ENCODE assay signal across 1 cellular context in genomic region chr4:42425146-42426065, GRCh38.
TF ChIP-seq lines count a peak whose summit lies in the region.

No MANE protein-coding gene starts in this region.

TF ChIP-seq in HepG2, 621 proteins besides CTCF, POLR2A, EP300 and RAD21 (continued from another document):
- TF ChIP-seq, protein P1, sequence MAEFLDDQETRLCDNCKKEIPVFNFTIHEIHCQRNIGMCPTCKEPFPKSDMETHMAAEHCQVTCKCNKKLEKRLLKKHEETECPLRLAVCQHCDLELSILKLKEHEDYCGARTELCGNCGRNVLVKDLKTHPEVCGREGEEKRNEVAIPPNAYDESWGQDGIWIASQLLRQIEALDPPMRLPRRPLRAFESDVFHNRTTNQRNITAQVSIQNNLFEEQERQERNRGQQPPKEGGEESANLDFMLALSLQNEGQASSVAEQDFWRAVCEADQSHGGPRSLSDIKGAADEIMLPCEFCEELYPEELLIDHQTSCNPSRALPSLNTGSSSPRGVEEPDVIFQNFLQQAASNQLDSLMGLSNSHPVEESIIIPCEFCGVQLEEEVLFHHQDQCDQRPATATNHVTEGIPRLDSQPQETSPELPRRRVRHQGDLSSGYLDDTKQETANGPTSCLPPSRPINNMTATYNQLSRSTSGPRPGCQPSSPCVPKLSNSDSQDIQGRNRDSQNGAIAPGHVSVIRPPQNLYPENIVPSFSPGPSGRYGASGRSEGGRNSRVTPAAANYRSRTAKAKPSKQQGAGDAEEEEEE (CRISPR knock-in tag; IDR thresholded peaks at IDR 0.05; ENCODE audit: borderline replicate concordance) = no peak
- TF ChIP-seq, protein P2, sequence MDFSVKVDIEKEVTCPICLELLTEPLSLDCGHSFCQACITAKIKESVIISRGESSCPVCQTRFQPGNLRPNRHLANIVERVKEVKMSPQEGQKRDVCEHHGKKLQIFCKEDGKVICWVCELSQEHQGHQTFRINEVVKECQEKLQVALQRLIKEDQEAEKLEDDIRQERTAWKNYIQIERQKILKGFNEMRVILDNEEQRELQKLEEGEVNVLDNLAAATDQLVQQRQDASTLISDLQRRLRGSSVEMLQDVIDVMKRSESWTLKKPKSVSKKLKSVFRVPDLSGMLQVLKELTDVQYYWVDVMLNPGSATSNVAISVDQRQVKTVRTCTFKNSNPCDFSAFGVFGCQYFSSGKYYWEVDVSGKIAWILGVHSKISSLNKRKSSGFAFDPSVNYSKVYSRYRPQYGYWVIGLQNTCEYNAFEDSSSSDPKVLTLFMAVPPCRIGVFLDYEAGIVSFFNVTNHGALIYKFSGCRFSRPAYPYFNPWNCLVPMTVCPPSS (IDR thresholded peaks at IDR 0.05) = no peak
- TF ChIP-seq SNAPC5 (CRISPR knock-in tag; IDR thresholded peaks at IDR 0.05; ENCODE audit: borderline replicate concordance) (no peak), SMARCE1 (IDR thresholded peaks at IDR 0.05; ENCODE audit: borderline replicate concordance) (no peak), SUZ12 (IDR thresholded peaks at IDR 0.05; ENCODE audit: low read depth, low read length) (no peak), SRSF9 (IDR thresholded peaks at IDR 0.05; ENCODE audit: borderline replicate concordance, insufficient read depth, low read depth, low read length, poor library complexity, severe bottlenecking) (no peak), HES4 (CRISPR knock-in tag; IDR thresholded peaks at IDR 0.05; ENCODE audit: borderline replicate concordance) (no peak), DPF2 (CRISPR knock-in tag; IDR thresholded peaks at IDR 0.05; ENCODE audit: borderline replicate concordance, low read depth) (no peak), ZNF7 (CRISPR knock-in tag; IDR thresholded peaks at IDR 0.05) (no peak)
- TF ChIP-seq, protein P3, sequence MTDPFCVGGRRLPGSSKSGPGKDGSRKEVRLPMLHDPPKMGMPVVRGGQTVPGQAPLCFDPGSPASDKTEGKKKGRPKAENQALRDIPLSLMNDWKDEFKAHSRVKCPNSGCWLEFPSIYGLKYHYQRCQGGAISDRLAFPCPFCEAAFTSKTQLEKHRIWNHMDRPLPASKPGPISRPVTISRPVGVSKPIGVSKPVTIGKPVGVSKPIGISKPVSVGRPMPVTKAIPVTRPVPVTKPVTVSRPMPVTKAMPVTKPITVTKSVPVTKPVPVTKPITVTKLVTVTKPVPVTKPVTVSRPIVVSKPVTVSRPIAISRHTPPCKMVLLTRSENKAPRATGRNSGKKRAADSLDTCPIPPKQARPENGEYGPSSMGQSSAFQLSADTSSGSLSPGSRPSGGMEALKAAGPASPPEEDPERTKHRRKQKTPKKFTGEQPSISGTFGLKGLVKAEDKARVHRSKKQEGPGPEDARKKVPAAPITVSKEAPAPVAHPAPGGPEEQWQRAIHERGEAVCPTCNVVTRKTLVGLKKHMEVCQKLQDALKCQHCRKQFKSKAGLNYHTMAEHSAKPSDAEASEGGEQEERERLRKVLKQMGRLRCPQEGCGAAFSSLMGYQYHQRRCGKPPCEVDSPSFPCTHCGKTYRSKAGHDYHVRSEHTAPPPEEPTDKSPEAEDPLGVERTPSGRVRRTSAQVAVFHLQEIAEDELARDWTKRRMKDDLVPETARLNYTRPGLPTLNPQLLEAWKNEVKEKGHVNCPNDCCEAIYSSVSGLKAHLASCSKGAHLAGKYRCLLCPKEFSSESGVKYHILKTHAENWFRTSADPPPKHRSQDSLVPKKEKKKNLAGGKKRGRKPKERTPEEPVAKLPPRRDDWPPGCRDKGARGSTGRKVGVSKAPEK (CRISPR knock-in tag; IDR thresholded peaks at IDR 0.05; ENCODE audit: borderline replicate concordance) = no peak
- TF ChIP-seq, protein P4, sequence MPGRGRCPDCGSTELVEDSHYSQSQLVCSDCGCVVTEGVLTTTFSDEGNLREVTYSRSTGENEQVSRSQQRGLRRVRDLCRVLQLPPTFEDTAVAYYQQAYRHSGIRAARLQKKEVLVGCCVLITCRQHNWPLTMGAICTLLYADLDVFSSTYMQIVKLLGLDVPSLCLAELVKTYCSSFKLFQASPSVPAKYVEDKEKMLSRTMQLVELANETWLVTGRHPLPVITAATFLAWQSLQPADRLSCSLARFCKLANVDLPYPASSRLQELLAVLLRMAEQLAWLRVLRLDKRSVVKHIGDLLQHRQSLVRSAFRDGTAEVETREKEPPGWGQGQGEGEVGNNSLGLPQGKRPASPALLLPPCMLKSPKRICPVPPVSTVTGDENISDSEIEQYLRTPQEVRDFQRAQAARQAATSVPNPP (CRISPR knock-in tag; IDR thresholded peaks at IDR 0.05) = no peak
